ENCODE assay signal across 9 cellular contexts in the genomic region with DNA sequence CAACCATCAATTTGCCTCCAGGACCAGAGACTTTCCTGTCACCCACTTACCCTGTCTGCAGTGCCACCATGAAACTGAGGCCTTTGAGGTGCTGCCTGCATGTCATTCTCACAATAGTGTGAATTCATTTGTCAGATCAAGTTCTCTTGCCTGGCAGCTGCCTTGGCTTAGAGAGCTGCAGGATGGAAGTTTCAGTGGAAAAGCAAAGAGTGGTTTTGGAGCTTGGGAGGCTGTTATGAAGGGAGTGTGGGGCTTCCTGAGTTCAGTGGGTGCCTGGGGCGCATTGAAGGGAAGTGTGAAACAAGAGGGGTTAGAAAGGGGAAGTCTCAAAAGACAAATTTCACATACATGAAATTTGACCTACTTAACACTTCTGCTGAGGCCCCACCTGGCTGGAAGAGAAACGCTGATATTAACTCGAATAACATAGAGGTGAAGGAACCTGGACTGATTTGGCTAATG. TPM values are rescaled to one million over a fixed set of nuclear protein-coding genes. Genes with fewer than 3 reads are reported as not detected.
A peak's percentile ranks its signal among the peaks of the same experiment; 100 is the strongest.
DNase-seq lines count a peak whose midpoint lies in the region; ATAC-seq lines count a peak whose summit lies in the region.
"Had no signal": no experiment of that assay in that cellular context is flagged by ENCODE, and none has a peak within 500 bp of the region (broad histone marks: within the 10 kb centered on the region; RNA-seq: fewer than 3 reads in every experiment).

No MANE protein-coding gene starts in this region.

- ATAC-seq in GM19328 (IDR thresholded peaks at IDR 0.05; ENCODE audit: unreplicated experiment), result peak; percentile 49
- peak; percentile 47 for ATAC-seq in HG03571 (IDR thresholded peaks at IDR 0.05; ENCODE audit: unreplicated experiment)
- ATAC-seq in activated naive CD8-positive, alpha-beta T cell treated with anti-CD3 and anti-CD28 coated beads, Interleukin-2, amount 50 U/mL, for 24 hours, result no peak
- ATAC-seq in HG03520 (IDR thresholded peaks at IDR 0.05; ENCODE audit: unreplicated experiment), result no peak

- peak overlapping the region; percentile 95 for H3K27ac ChIP-seq in CD4-positive, alpha-beta memory T cell (ENCODE audit: low read depth, low read length)

- peaks cover 0 to 2% of the 10 kb centered on the region in 2 donors for H3K36me3 Mint-ChIP-seq in CD4-positive, alpha-beta memory T cell
- no peaks in the 10 kb centered on the region for H3K36me3 Mint-ChIP-seq in activated naive CD8-positive, alpha-beta T cell treated with anti-CD3 and anti-CD28 coated beads, Interleukin-2, amount 50 U/mL, for 24 hours (ENCODE audit: low read depth)

- H3K9me3 Mint-ChIP-seq in CD4-positive, alpha-beta memory T cell, result no peaks in the 10 kb centered on the region
- no peaks in the 10 kb centered on the region for H3K9me3 Mint-ChIP-seq in activated naive CD8-positive, alpha-beta T cell treated with anti-CD3 and anti-CD28 coated beads, Interleukin-2, amount 50 U/mL, for 24 hours

- POLR2A ChIA-PET in CD4-positive, alpha-beta memory T cell (lab: Charles Lee; ENCODE audit: partially characterized antibody), result interaction anchor here (0.6 to 14.7 kb wide), 12 partner anchors 12 to 1610 kb away, joined by 3 to 226 read pairs (median 7); a partner anchor contains a TSS

- H3K27me3 ChIP-seq in CD4-positive, alpha-beta memory T cell (ENCODE audit: insufficient read depth, low read length), result no peaks in the 10 kb centered on the region

- H3K36me3 ChIP-seq in CD4-positive, alpha-beta memory T cell (ENCODE audit: insufficient read depth, low read length), result no peaks in the 10 kb centered on the region

- CTCF ChIA-PET in CD4-positive, alpha-beta memory T cell (lab: Charles Lee; ENCODE audit: partially characterized antibody), result interaction anchor here (0.7 to 19.3 kb wide), 11 partner anchors 9 to 488 kb away, joined by 3 to 296 read pairs (median 10); no protein-coding TSS in a partner anchor

- intact Hi-C loops in CD4-positive, alpha-beta memory T cell (cut with micrococcal nuclease), result no loop called here

- DNase-seq in CD4-positive, alpha-beta memory T cell, result peak in 2 of 5 donors; percentile 38 to 66
- no peak for DNase-seq in activated naive CD8-positive, alpha-beta T cell treated with anti-CD3 and anti-CD28 coated beads, Interleukin-2, amount 50 U/mL, for 24 hours
- DNase-seq in DMS79 treated with DMSO at 0.1 percent for 48 hours (lab: John Stamatoyannopoulos, UW) (no peak), EL (no peak)
- no peak for DNase-seq in stimulated activated CD4-positive, alpha-beta T cell treated with anti-CD3 and anti-CD28 coated beads, Interleukin-15, amount 100 ng/mL, for 24 hours
- DNase-seq: NK-92 treated with Interleukin-12 subunit alpha and Interleukin-12 subunit beta, amount 100 ng/mL, for 24 hours had no signal

- no peaks in the 10 kb centered on the region for H3K9me3 ChIP-seq in CD4-positive, alpha-beta memory T cell (ENCODE audit: control insufficient read depth in 1 of 2, low read length in 2 of 2)

- peak overlapping the region; percentile 12 to 94 (median 64) for H3K4me3 Mint-ChIP-seq in CD4-positive, alpha-beta memory T cell
- H3K4me3 Mint-ChIP-seq in activated naive CD8-positive, alpha-beta T cell treated with anti-CD3 and anti-CD28 coated beads, Interleukin-2, amount 50 U/mL, for 24 hours, result no peak overlapping the region

- peak overlapping the region in 1 of 2 donors; percentile 30 for H3K4me3 ChIP-seq in CD4-positive, alpha-beta memory T cell (ENCODE audit: low read length in 2 of 2)

- peaks cover 66% of the 10 kb centered on the region for H3K4me1 ChIP-seq in CD4-positive, alpha-beta memory T cell (ENCODE audit: insufficient read depth, low read length)

- H3K27ac Mint-ChIP-seq in CD4-positive, alpha-beta memory T cell, result peak overlapping the region; percentile 96 to 100 (median 99)
- peak overlapping the region; percentile 48 for H3K27ac Mint-ChIP-seq in activated naive CD8-positive, alpha-beta T cell treated with anti-CD3 and anti-CD28 coated beads, Interleukin-2, amount 50 U/mL, for 24 hours

- H3K4me1 Mint-ChIP-seq in CD4-positive, alpha-beta memory T cell, result peaks cover 51 to 74% (median 60%) of the 10 kb centered on the region in 4 donors
- peaks cover 64% of the 10 kb centered on the region for H3K4me1 Mint-ChIP-seq in activated naive CD8-positive, alpha-beta T cell treated with anti-CD3 and anti-CD28 coated beads, Interleukin-2, amount 50 U/mL, for 24 hours

- H3K27me3 Mint-ChIP-seq in CD4-positive, alpha-beta memory T cell, result no peaks in the 10 kb centered on the region
- H3K27me3 Mint-ChIP-seq in activated naive CD8-positive, alpha-beta T cell treated with anti-CD3 and anti-CD28 coated beads, Interleukin-2, amount 50 U/mL, for 24 hours, result no peaks in the 10 kb centered on the region

RNA-seq across cellular contexts. Expression of a gene that starts 7.9 kb away (rescaled TPM):
- 100 to 1,000 TPM; 335 to 364 TPM for total RNA-seq in CD4-positive, alpha-beta memory T cell
- 100 to 1,000 TPM; 119 to 136 TPM for polyA plus RNA-seq in CD4-positive, alpha-beta memory T cell

Comparison
In these comparisons a context has a peak if more than half of its experiments do, and no peak if none do; other contexts are left out.
1. ATAC-seq: peak in GM19328 (single experiment) and HG03571 (single experiment); none in activated naive CD8-positive, alpha-beta T cell treated with anti-CD3 and anti-CD28 coated beads, Interleukin-2, amount 50 U/mL, for 24 hours (single experiment) and HG03520 (single experiment).